Comparison of ENCODE assay signal across 9 cellular contexts in genomic region chr12:98399532-98399931, GRCh38.
DNase-seq lines count a peak whose midpoint lies in the region; ATAC-seq and TF ChIP-seq lines count a peak whose summit lies in the region.
"Had no signal": no experiment of that assay in that cellular context is flagged by ENCODE, and none has a peak within 500 bp of the region (broad histone marks: within the 10 kb centered on the region; RNA-seq: fewer than 3 reads in every experiment).

No MANE protein-coding gene starts in this region.

- no peak for TF ChIP-seq POLR2A in erythroblast (IDR thresholded peaks at IDR 0.05; ENCODE audit: low read length)

- peaks cover 12% of the 10 kb centered on the region for H3K4me1 Mint-ChIP-seq in Caco-2 (ENCODE audit: low read depth, unreplicated experiment)

- H3K36me3 ChIP-seq in Caco-2 (ENCODE audit: control insufficient read depth, insufficient read depth, low read length) (no peaks in the 10 kb centered on the region), GM23248 (ENCODE audit: low read depth) (no peaks in the 10 kb centered on the region)

- H2AFZ ChIP-seq in GM23248, result peak overlapping the region; percentile 68

- H3K4me3 Mint-ChIP-seq in Caco-2 (ENCODE audit: unreplicated experiment), result no peak overlapping the region

- H3K4me2 ChIP-seq in GM23248 (ENCODE audit: unreplicated experiment), result peak overlapping the region; percentile 63

- H3K27me3 Mint-ChIP-seq in Caco-2 (ENCODE audit: insufficient read depth, unreplicated experiment), result no peaks in the 10 kb centered on the region

- intact Hi-C loops in Caco-2 (cut with micrococcal nuclease; ENCODE audit: unreplicated experiment), result loop anchor here (5.0 kb wide), 2 partner anchors 1412 to 1822 kb away; no protein-coding TSS in a partner anchor

- peak overlapping the region; percentile 86 for H3K27ac Mint-ChIP-seq in Caco-2 (ENCODE audit: unreplicated experiment)

- H3K4me3 ChIP-seq in Caco-2 (ENCODE audit: low read depth, low read length), result no peak overlapping the region
- H3K4me3 ChIP-seq in GM23248, result no peak overlapping the region

- H3F3A ChIP-seq in GM23248 (ENCODE audit: insufficient read depth), result no peaks in the 10 kb centered on the region

- no peaks in the 10 kb centered on the region for H3K36me3 Mint-ChIP-seq in Caco-2 (ENCODE audit: insufficient read depth, unreplicated experiment)
- H3K36me3 Mint-ChIP-seq: IgD-negative memory B cell had no signal

- no peaks in the 10 kb centered on the region for H3K79me2 ChIP-seq in GM23248 (ENCODE audit: insufficient read depth)

- no peak overlapping the region for H3K27ac ChIP-seq in GM23248

- H3K9me3 Mint-ChIP-seq in Caco-2 (ENCODE audit: unreplicated experiment), result no peaks in the 10 kb centered on the region
- H3K9me3 Mint-ChIP-seq: IgD-negative memory B cell had no signal

- CTCF ChIA-PET in Caco-2 (lab: Charles Lee), result no interaction called here

- no peaks in the 10 kb centered on the region for H3K27me3 ChIP-seq in Caco-2 (replicated peaks; ENCODE audit: control insufficient read depth, insufficient read depth, low read length)
- H3K27me3 ChIP-seq in GM23248 (replicated peaks; ENCODE audit: insufficient read depth), result 0 out of 2 replicates have a peak, but pooled peaks cover 5% of the 10 kb centered on the region

- BruUV-seq in Caco-2 (replicated peaks; lab: Mats Ljungman, UMichigan), result no TSS peak

- no peak for TF ChIP-seq CTCF in Caco-2 (IDR thresholded peaks at IDR 0.05; ENCODE audit: insufficient read depth in 1 of 2, low read depth in 1 of 2, low read length in 1 of 2, severe bottlenecking in 1 of 2, unreplicated experiment in 1 of 2)

- peaks cover 35% of the 10 kb centered on the region for H3K4me1 ChIP-seq in Caco-2
- peaks cover 14% of the 10 kb centered on the region for H3K4me1 ChIP-seq in GM23248 (ENCODE audit: insufficient read depth)

- in situ Hi-C loops in GM23248 (cut with MboI), result loop anchor here (25.0 kb wide), 1 partner anchor 1812 kb away; no protein-coding TSS in a partner anchor

- POLR2A ChIA-PET in Caco-2 (lab: Charles Lee), result interaction anchor here (0.7 kb wide), 1 partner anchor 57 kb away, joined by 3 read pairs; no protein-coding TSS in a partner anchor

- H4K20me1 ChIP-seq in GM23248 (ENCODE audit: insufficient read depth), result no peaks in the 10 kb centered on the region

- H3K9me3 ChIP-seq in Caco-2 (0 out of 2 replicates have a peak, but pooled peaks cover 3% of the 10 kb centered on the region), GM23248 (ENCODE audit: low read depth) (no peaks in the 10 kb centered on the region)

- no peak for ATAC-seq in GM18520 (IDR thresholded peaks at IDR 0.05; ENCODE audit: unreplicated experiment)

- DNase-seq in Caco-2, result peak; percentile 37 to 59
- DNase-seq in GM23248, result peak; percentile 87
- peak; percentile 35 for DNase-seq in NCI-H2227 treated with DMSO at 0.1 percent for 48 hours (lab: John Stamatoyannopoulos, UW)
- DNase-seq in activated CD4-positive, alpha-beta T cell treated with anti-CD3 and anti-CD28 coated beads, Interleukin-2, amount 50 U/mL, for 48 hours, result peak; percentile 59 to 70
- DNase-seq in erythroblast (lab: John Stamatoyannopoulos, UW), result peak; percentile 33 to 57
- peak; percentile 23 to 35 for DNase-seq in stimulated activated CD4-positive, alpha-beta T cell treated with anti-CD3 and anti-CD28 coated beads, Interleukin-1b, Interleukin-23, amount 100 ng/mL, for 1 hour (ENCODE audit: low read depth in 2 of 2)
- DNase-seq in NCI-H2029 (lab: John Stamatoyannopoulos, UW), result no peak

- no peaks in the 10 kb centered on the region for H3K9me2 ChIP-seq in GM23248 (ENCODE audit: insufficient read depth)

- H3K9ac ChIP-seq in GM23248, result no peak overlapping the region

- WGBS in GM23248 (ENCODE audit: low coverage in 1 of 2, low lambda C conversion rate in 2 of 2, missing lambda C conversion rate in 2 of 2), 2 experiments, result 14 to 18% methylated on average over 9 of the region's 9 CpGs
